30 cellular contexts compared by ENCODE assay signal in genomic region chr6:34126419-34126818, GRCh38. TPM values are rescaled to one million over a fixed set of nuclear protein-coding genes. Genes with fewer than 3 reads are reported as not detected.
"Had no signal": no experiment of that assay in that cellular context is flagged by ENCODE, and none has a peak within 500 bp of the region (broad histone marks: within the 10 kb centered on the region; RNA-seq: fewer than 3 reads in every experiment).

No MANE protein-coding gene starts in this region.

- H3K27me3 ChIP-seq: ascending aorta, body of pancreas had no signal

- DNase-seq: activated CD4-positive, alpha-beta T cell treated with anti-CD3 and anti-CD28 coated beads for 1 hour; activated CD4-positive, alpha-beta T cell treated with anti-CD3 and anti-CD28 coated beads, Interleukin-2, amount 10 ng/mL, durations not matched to agents 24 days and 14 days; activated CD4-positive, alpha-beta T cell treated with anti-CD3 and anti-CD28 coated beads, Interleukin-2, amount 50 U/mL, for 48 hours; activated CD8-positive, alpha-beta memory T cell treated with anti-CD3 and anti-CD28 coated beads, Interleukin-2, amount 10 ng/mL, durations not matched to agents 7 days and 5 days; activated effector memory CD4-positive, alpha-beta T cell treated with Interleukin-2 at 50 U/mL for 16 hours; activated naive CD4-positive, alpha-beta T cell; activated naive CD8-positive, alpha-beta T cell treated with anti-CD3 and anti-CD28 coated beads, Interleukin-2, amount 50 U/mL, for 24 hours; activated T-cell treated with anti-CD3 and anti-CD28 coated beads, Interleukin-2, amount 50 U/mL, for 24 hours; amniotic stem cell; body of pancreas; central memory CD4-positive, alpha-beta T cell; MM.1S; NCI-H1105 treated with DMSO at 0.1 percent for 48 hours; NCI-H1436 treated with DMSO at 0.1 percent for 48 hours; NCI-H187; NCI-H2081; NCI-H510A treated with DMSO at 0.1 percent for 48 hours; NCI-H774; NK-92 treated with Interleukin-12 subunit alpha and Interleukin-12 subunit beta, amount 100 ng/mL, for 24 hours; PC-3; SHP77; SW 1271 had no signal

- H3K27ac ChIP-seq: ascending aorta, body of pancreas, SJSA1 had no signal

- H3K36me3 ChIP-seq: ascending aorta, SJSA1 had no signal

- H3K4me3 ChIP-seq: ascending aorta, body of pancreas, SJSA1 had no signal

- FAIRE-seq: bronchial epithelial cell, RCC 7860 had no signal

- H3K4me1 ChIP-seq: ascending aorta, body of pancreas, SJSA1 had no signal

- H3K9me3 ChIP-seq: ascending aorta, body of pancreas, SJSA1 had no signal

- ATAC-seq: activated CD8-positive, alpha-beta memory T cell treated with anti-CD3 and anti-CD28 coated beads, Interleukin-2, amount 10 ng/mL, durations not matched to agents 7 days and 5 days; activated naive CD4-positive, alpha-beta T cell treated with anti-CD3 and anti-CD28 coated beads, Interleukin-2, amount 50 U/mL, for 72 hours; activated naive CD8-positive, alpha-beta T cell treated with anti-CD3 and anti-CD28 coated beads, Interleukin-2, amount 50 U/mL, for 24 hours; body of pancreas; PC-3; SK-N-SH treated with all-trans-retinoic acid at 6 μM for 48 hours; WTC11 had no signal

RNA-seq across cellular contexts. Expression of gene GRM4, which starts 19.5 kb away (rescaled TPM):
- total RNA-seq: activated CD4-positive, alpha-beta T cell treated with anti-CD3 and anti-CD28 coated beads, Interleukin-2, amount 10 ng/mL, durations not matched to agents 24 days and 14 days; activated CD8-positive, alpha-beta memory T cell treated with anti-CD3 and anti-CD28 coated beads, Interleukin-2, amount 10 ng/mL, durations not matched to agents 7 days and 5 days; activated T-helper 1 cell treated with anti-CD3 and anti-CD28 coated beads, Interleukin-12 subunit alpha, Interleukin-12 subunit beta, Interleukin-2, Interleukin-4 antibody, amounts not matched to agents 30 ng/mL and 10 ng/mL and 1 ng/mL, durations not matched to agents 14 hours and 24 hours and 36 hours; ascending aorta; bronchial epithelial cell; PC-3; SJSA1 had no signal
